In genomic region chr13:100508391-100508790, GRCh38 we compare ENCODE assay signal across 25 cellular contexts.
A peak's percentile ranks its signal among the peaks of the same experiment; 100 is the strongest.
DNase-seq lines count a peak whose midpoint lies in the region; ATAC-seq and TF ChIP-seq lines count a peak whose summit lies in the region.
"Had no signal": no experiment of that assay in that cellular context is flagged by ENCODE, and none has a peak within 500 bp of the region (broad histone marks: within the 10 kb centered on the region; RNA-seq: fewer than 3 reads in every experiment).

No MANE protein-coding gene starts in this region.

- H3K4me2 ChIP-seq in GM23338 (0 out of 2 replicates have a peak overlapping the region, but pooled peaks have one; percentile 1), PC-3 (ENCODE audit: low read length) (no peak overlapping the region), neuronal stem cell (ENCODE audit: insufficient read depth, low read length, poor library complexity, severe bottlenecking) (no peak overlapping the region)

- H3K23ac ChIP-seq in neuronal stem cell (ENCODE audit: low read depth, low read length, poor library complexity): no peak overlapping the region

- no peak overlapping the region for H3K4ac ChIP-seq in neuronal stem cell (ENCODE audit: low read length)

- H2BK5ac ChIP-seq in neuronal stem cell (ENCODE audit: low read length): no peak overlapping the region

- H3K18ac ChIP-seq in neuronal stem cell (ENCODE audit: low read length): no peak overlapping the region

- H3K9ac ChIP-seq in PC-3 (ENCODE audit: low read length): no peak overlapping the region
- no peak overlapping the region for H3K9ac ChIP-seq in neuronal stem cell (ENCODE audit: low read depth, low read length, poor library complexity)

- peak overlapping the region; percentile 78 for H3K27ac Mint-ChIP-seq in GM23338
- H3K27ac Mint-ChIP-seq: activated CD4-positive, alpha-beta T cell treated with anti-CD3 and anti-CD28 coated beads, Interleukin-2, amount 10 ng/mL, durations not matched to agents 24 days and 14 days; activated naive CD8-positive, alpha-beta T cell; stimulated activated naive CD8-positive, alpha-beta T cell treated with anti-CD3 and anti-CD28 coated beads, Interleukin-15, amount 100 ng/mL, for 72 hours had no signal

- POLR2A ChIA-PET in A673 (lab: Charles Lee; ENCODE audit: low non-redundant PET): no interaction called here
- POLR2A ChIA-PET in PC-3 (lab: Charles Lee; ENCODE audit: unreplicated experiment): no interaction called here

- no peak; a peak in 1 of 4 replicates for TF ChIP-seq CTCF in GM23338 (conservative IDR thresholded peaks at IDR 0.05; ENCODE audit: low read depth in 2 of 2)
- no peak for TF ChIP-seq CTCF in A673 (conservative IDR thresholded peaks at IDR 0.05; ENCODE audit: low read depth, low read length)
- no peak for TF ChIP-seq CTCF in PC-3 (conservative IDR thresholded peaks at IDR 0.05; ENCODE audit: low read depth, low read length)

- H3F3A ChIP-seq in GM23338 (replicated peaks; ENCODE audit: low read depth) (no peaks in the 10 kb centered on the region; the same call in 1 of the 2 replicates), PC-3 (ENCODE audit: low read length, unreplicated experiment) (no peaks in the 10 kb centered on the region)

- intact Hi-C loops in A673 (cut with micrococcal nuclease; ENCODE audit: unreplicated experiment) (no loop called here), PC-3 (cut with micrococcal nuclease) (no loop called here)

- H3K27me3 ChIP-seq in GM23338 (ENCODE audit: insufficient read depth) (no peaks in the 10 kb centered on the region), A673 (replicated peaks; ENCODE audit: insufficient read depth, low read depth, low read length, poor library complexity) (no peaks in the 10 kb centered on the region), PC-3 (ENCODE audit: low read length) (no peaks in the 10 kb centered on the region), neuronal stem cell (ENCODE audit: control insufficient read depth in 3 of 3, insufficient read depth in 3 of 3, low read depth in 1 of 3, low read length in 3 of 3) (no peaks in the 10 kb centered on the region)
- H3K27me3 ChIP-seq: cardiac muscle cell, sigmoid colon, tibial artery had no signal

- H3K9me2 ChIP-seq in GM23338 (ENCODE audit: insufficient read depth) (no peaks in the 10 kb centered on the region), PC-3 (replicated peaks; ENCODE audit: low read length) (no peaks in the 10 kb centered on the region)

- no peak overlapping the region for H2AK5ac ChIP-seq in neuronal stem cell (ENCODE audit: low read depth, low read length)

- H3K14ac ChIP-seq in neuronal stem cell (ENCODE audit: low read length): no peak overlapping the region

- BruUV-seq in A673 (replicated peaks; lab: Mats Ljungman, UMichigan) (no TSS peak), PC-3 (replicated peaks; lab: Mats Ljungman, UMichigan) (no TSS peak)

- no peak overlapping the region for H4K8ac ChIP-seq in neuronal stem cell (ENCODE audit: low read depth, low read length)

- peaks cover 3% of the 10 kb centered on the region for H3K79me1 ChIP-seq in neuronal stem cell (ENCODE audit: low read depth, low read length)

- H4K91ac ChIP-seq in neuronal stem cell (ENCODE audit: low read depth, low read length, poor library complexity): no peak overlapping the region

- H2BK12ac ChIP-seq in neuronal stem cell (ENCODE audit: low read length): no peak overlapping the region

- H3K36me3 Mint-ChIP-seq in GM23338 (ENCODE audit: low read depth): no peaks in the 10 kb centered on the region; the same call in 1 of the 3 replicates
- H3K36me3 Mint-ChIP-seq: activated naive CD8-positive, alpha-beta T cell; CD14-positive monocyte had no signal

- H2BK15ac ChIP-seq in neuronal stem cell (ENCODE audit: low read length): no peak overlapping the region

- H3K79me2 ChIP-seq in GM23338 (replicated peaks; ENCODE audit: insufficient read depth) (no peaks in the 10 kb centered on the region), PC-3 (ENCODE audit: low read length) (no peaks in the 10 kb centered on the region)

- H3K27me3 Mint-ChIP-seq in GM23338 (ENCODE audit: insufficient read depth, low read depth, poor library complexity): peaks cover 3% of the 10 kb centered on the region
- H3K27me3 Mint-ChIP-seq: activated naive CD8-positive, alpha-beta T cell; stimulated activated naive CD8-positive, alpha-beta T cell treated with anti-CD3 and anti-CD28 coated beads, Interleukin-15, amount 100 ng/mL, for 72 hours had no signal

- H3K27ac ChIP-seq in GM23338 (ENCODE audit: low read depth) (peak overlapping the region; percentile 82), A673 (ENCODE audit: low read depth, low read length, poor library complexity, severe bottlenecking) (no peak overlapping the region), PC-3 (ENCODE audit: low read length) (no peak overlapping the region), neuronal stem cell (replicated peaks; ENCODE audit: low read length) (no peak overlapping the region)
- H3K27ac ChIP-seq: cardiac muscle cell, RWPE1, sigmoid colon, tibial artery, VCaP had no signal

- H3K4me3 Mint-ChIP-seq in GM23338: no peak overlapping the region
- H3K4me3 Mint-ChIP-seq: activated CD4-positive, alpha-beta T cell treated with anti-CD3 and anti-CD28 coated beads, Interleukin-2, amount 10 ng/mL, durations not matched to agents 24 days and 14 days; activated naive CD8-positive, alpha-beta T cell; CD14-positive monocyte; neural crest cell; stimulated activated naive CD8-positive, alpha-beta T cell treated with anti-CD3 and anti-CD28 coated beads, Interleukin-15, amount 100 ng/mL, for 72 hours had no signal

- no peak overlapping the region for H2BK120ac ChIP-seq in neuronal stem cell (ENCODE audit: low read depth, low read length)

- H3K4me1 ChIP-seq in GM23338 (ENCODE audit: insufficient read depth): peaks cover 38% of the 10 kb centered on the region
- H3K4me1 ChIP-seq in A673 (ENCODE audit: insufficient read depth, low read length, poor library complexity, severe bottlenecking): peaks cover 58% of the 10 kb centered on the region
- H3K4me1 ChIP-seq in PC-3 (ENCODE audit: insufficient read depth, low read length): no peaks in the 10 kb centered on the region
- peaks cover 1 to 32% of the 10 kb centered on the region in 2 donors for H3K4me1 ChIP-seq in neuronal stem cell (ENCODE audit: control insufficient read depth in 2 of 2, insufficient read depth in 1 of 2, low read depth in 1 of 2, low read length in 2 of 2)
- H3K4me1 ChIP-seq: sigmoid colon, tibial artery had no signal

- H4K20me1 ChIP-seq in GM23338 (replicated peaks; ENCODE audit: insufficient read depth) (no peaks in the 10 kb centered on the region), PC-3 (ENCODE audit: low read length) (no peaks in the 10 kb centered on the region)

- H3K9me3 ChIP-seq in A673 (ENCODE audit: low read depth, low read length, poor library complexity, severe bottlenecking): no peaks in the 10 kb centered on the region
- no peaks in the 10 kb centered on the region for H3K9me3 ChIP-seq in PC-3 (ENCODE audit: low read length)
- H3K9me3 ChIP-seq in neuronal stem cell (replicated peaks in 1 of 2; ENCODE audit: control insufficient read depth in 2 of 2, insufficient read depth in 1 of 2, low read depth in 1 of 2, low read length in 2 of 2): no peaks in the 10 kb centered on the region
- H3K9me3 ChIP-seq: mucosa of descending colon, sigmoid colon, tibial artery had no signal

- H3K4me3 ChIP-seq in GM23338 (no peak overlapping the region), A673 (ENCODE audit: low read depth, low read length, poor library complexity, severe bottlenecking) (no peak overlapping the region), PC-3 (ENCODE audit: low read length) (no peak overlapping the region), neuronal stem cell (ENCODE audit: low read length in 2 of 2) (no peak overlapping the region)
- H3K4me3 ChIP-seq: cardiac muscle cell, mucosa of descending colon, sigmoid colon, tibial artery had no signal

- no peak overlapping the region for H2AFZ ChIP-seq in GM23338
- H2AFZ ChIP-seq in PC-3 (ENCODE audit: low read length): no peak overlapping the region
- no peak overlapping the region for H2AFZ ChIP-seq in neuronal stem cell (ENCODE audit: low read length)

- H3K4me1 Mint-ChIP-seq in GM23338: peaks cover 61% of the 10 kb centered on the region

- H3K9me3 Mint-ChIP-seq in GM23338: no peaks in the 10 kb centered on the region
- H3K9me3 Mint-ChIP-seq: activated CD4-positive, alpha-beta T cell treated with anti-CD3 and anti-CD28 coated beads, Interleukin-2, amount 10 ng/mL, durations not matched to agents 24 days and 14 days; neural crest cell; stimulated activated naive CD8-positive, alpha-beta T cell treated with anti-CD3 and anti-CD28 coated beads, Interleukin-15, amount 100 ng/mL, for 72 hours had no signal

- H3K36me3 ChIP-seq in GM23338 (ENCODE audit: insufficient read depth) (no peaks in the 10 kb centered on the region), A673 (ENCODE audit: insufficient read depth, low read length, poor library complexity, severe bottlenecking) (no peaks in the 10 kb centered on the region), PC-3 (ENCODE audit: low read depth, low read length) (no peaks in the 10 kb centered on the region), neuronal stem cell (replicated peaks in 1 of 2; ENCODE audit: control insufficient read depth in 2 of 2, insufficient read depth in 2 of 2, low read length in 2 of 2) (no peaks in the 10 kb centered on the region)
- H3K36me3 ChIP-seq: cardiac muscle cell, sigmoid colon, tibial artery had no signal

- no peak for DNase-seq in GM23338 (ENCODE audit: low spot score)
- peak; percentile 78 to 95 (median 83) for DNase-seq in NCI-H1417 (lab: John Stamatoyannopoulos, UW)
- peak; percentile 99 for DNase-seq in NCI-H69 (lab: John Stamatoyannopoulos, UW)
- peak; percentile 90 for DNase-seq in left kidney (ENCODE audit: low read depth, low spot score)
- DNase-seq in A673 (ENCODE audit: low spot score): no peak
- DNase-seq in PC-3: no peak
- DNase-seq in neuronal stem cell (ENCODE audit: low spot score): no peak
- no peak for DNase-seq in stimulated activated CD4-positive, alpha-beta T cell treated with anti-CD3 and anti-CD28 coated beads, Interleukin-15, amount 100 ng/mL, for 24 hours
- DNase-seq: activated CD4-positive, alpha-beta T cell treated with anti-CD3 and anti-CD28 coated beads, Interleukin-2, amount 10 ng/mL, durations not matched to agents 24 days and 14 days; aorta; dermis blood vessel endothelial cell; islet precursor cell; mucosa of descending colon; NCI-H510A; sigmoid colon; stimulated activated naive CD8-positive, alpha-beta T cell treated with anti-CD3 and anti-CD28 coated beads, Interleukin-15, amount 100 ng/mL, for 72 hours; tibial artery had no signal

- ATAC-seq in GM23338: no peak
- ATAC-seq in PC-3: no peak
- ATAC-seq: HCT116; mucosa of descending colon; SK-N-SH treated with all-trans-retinoic acid at 6 μM for 48 hours; stimulated activated naive CD8-positive, alpha-beta T cell treated with anti-CD3 and anti-CD28 coated beads, Interleukin-15, amount 100 ng/mL, for 72 hours had no signal

- WGBS in neuronal stem cell (ENCODE audit: extremely low coverage in 2 of 2, insufficient read length in 2 of 2, insufficient replicate concordance in 1 of 2), 2 donors: no CpG with 5 or more reads among the region's 6 CpGs

- CTCF ChIA-PET in A673 (lab: Charles Lee): no interaction called here
- CTCF ChIA-PET in PC-3 (lab: Charles Lee): no interaction called here

TF ChIP-seq in GM23338, 12 proteins besides CTCF, POLR2A, EP300 and RAD21:
- TF ChIP-seq POLR2AphosphoS5 (IDR thresholded peaks at IDR 0.05; ENCODE audit: low read depth): no peak
TF ChIP-seq in GM23338: peak in this region for 0.

Comparison
In these comparisons a context has a peak if more than half of its experiments do, and no peak if none do; other contexts are left out.
1. DNase-seq: peak in NCI-H1417 (3 of 3), NCI-H69 (single experiment) and left kidney (single experiment); none in GM23338 (single experiment), A673 (single experiment), PC-3 (single experiment), neuronal stem cell (single experiment) and stimulated activated CD4-positive, alpha-beta T cell treated with anti-CD3 and anti-CD28 coated beads, Interleukin-15, amount 100 ng/mL, for 24 hours (single experiment).